13 cellular contexts compared by ENCODE assay signal in genomic region chr16:57786632-57787518, GRCh38. TPM values are rescaled to one million over a fixed set of nuclear protein-coding genes. Genes with fewer than 3 reads are reported as not detected.
DNase-seq lines count a peak whose midpoint lies in the region; ATAC-seq, FAIRE-seq and TF ChIP-seq lines count a peak whose summit lies in the region.
"Had no signal": no experiment of that assay in that cellular context is flagged by ENCODE, and none has a peak within 500 bp of the region (broad histone marks: within the 10 kb centered on the region; RNA-seq: fewer than 3 reads in every experiment).

No MANE protein-coding gene starts in this region.

- peak overlapping the region in 1 of 2 donors; percentile 52 for H3K27ac Mint-ChIP-seq in effector memory CD8-positive, alpha-beta T cell
- H3K27ac Mint-ChIP-seq: activated CD4-positive, alpha-beta T cell treated with anti-CD3 and anti-CD28 coated beads, Interleukin-2, amount 10 ng/mL, durations not matched to agents 7 days and 5 days; stimulated activated naive B cell treated with anti-CD40 and anti-IgM and Interleukin-4, amounts not matched to agents 10 μg/mL and 1 μg/mL and 100 μg/mL, for 72 hours; T-helper 1 cell treated with Interleukin-12 subunit alpha and Interleukin-12 subunit beta and Interleukin-4 antibody, amounts not matched to agents 30 μg/mL and 1 μg/mL, for 36 hours had no signal

- H2BK120ac ChIP-seq in neuronal stem cell (ENCODE audit: low read depth, low read length), result no peak overlapping the region

- intact Hi-C loops in heart left ventricle (cut with DNase I) (no loop called here), aorta (cut with DNase I) (no loop called here)

- no peak overlapping the region for H3K4me2 ChIP-seq in neuronal stem cell (ENCODE audit: insufficient read depth, low read length, poor library complexity, severe bottlenecking)

- H3K4me3 ChIP-seq in heart left ventricle, result no peak overlapping the region
- no peak overlapping the region for H3K4me3 ChIP-seq in neuronal stem cell (ENCODE audit: low read length in 2 of 2)
- H3K4me3 ChIP-seq in aorta (ENCODE audit: low read length in 2 of 2), result no peak overlapping the region
- H3K4me3 ChIP-seq in small intestine (ENCODE audit: low read depth in 1 of 2, low read length in 2 of 2), result no peak overlapping the region

- H2BK15ac ChIP-seq in neuronal stem cell (ENCODE audit: low read length), result peak overlapping the region; percentile 79

- 34 to 55% (median 48%) methylated on average over 20 to 26 of the region's 26 CpGs for WGBS in heart left ventricle, 4 donors
- WGBS in neuronal stem cell (ENCODE audit: extremely low coverage in 2 of 2, insufficient read length in 2 of 2, insufficient replicate concordance in 1 of 2), 2 donors, result no CpG with 5 or more reads among the region's 26 CpGs
- 75 to 79% methylated on average over 26 of the region's 26 CpGs for WGBS in aorta, 2 donors
- 70 to 74% (median 70%) methylated on average over 23 to 26 of the region's 26 CpGs for WGBS in small intestine, 3 donors

- no peak overlapping the region for H4K8ac ChIP-seq in neuronal stem cell (ENCODE audit: low read depth, low read length)

- no peak overlapping the region for H3K4ac ChIP-seq in neuronal stem cell (ENCODE audit: low read length)

- H3K4me1 Mint-ChIP-seq in effector memory CD8-positive, alpha-beta T cell (ENCODE audit: low read depth in 2 of 2), result no peaks in the 10 kb centered on the region
- H3K4me1 Mint-ChIP-seq: activated CD4-positive, alpha-beta T cell treated with anti-CD3 and anti-CD28 coated beads, Interleukin-2, amount 10 ng/mL, durations not matched to agents 7 days and 5 days had no signal

- no peak overlapping the region for H3K9ac ChIP-seq in neuronal stem cell (ENCODE audit: low read depth, low read length, poor library complexity)

- no peak overlapping the region for H4K91ac ChIP-seq in neuronal stem cell (ENCODE audit: low read depth, low read length, poor library complexity)

- no peak for TF ChIP-seq POLR2A in heart left ventricle (IDR thresholded peaks at IDR 0.05)

- peaks cover 1% of the 10 kb centered on the region for H3K79me1 ChIP-seq in neuronal stem cell (ENCODE audit: low read depth, low read length)

- H3K4me3 Mint-ChIP-seq in effector memory CD8-positive, alpha-beta T cell, result no peak overlapping the region
- H3K4me3 Mint-ChIP-seq: activated CD4-positive, alpha-beta T cell treated with anti-CD3 and anti-CD28 coated beads, Interleukin-2, amount 10 ng/mL, durations not matched to agents 7 days and 5 days; neural crest cell; stimulated activated naive B cell treated with anti-CD40 and anti-IgM and Interleukin-4, amounts not matched to agents 10 μg/mL and 1 μg/mL and 100 μg/mL, for 72 hours; T-helper 1 cell treated with Interleukin-12 subunit alpha and Interleukin-12 subunit beta and Interleukin-4 antibody, amounts not matched to agents 30 μg/mL and 1 μg/mL, for 36 hours had no signal

- no peak for TF ChIP-seq CTCF in heart left ventricle (IDR thresholded peaks at IDR 0.05)

- no peaks in the 10 kb centered on the region for H3K27me3 Mint-ChIP-seq in effector memory CD8-positive, alpha-beta T cell
- H3K27me3 Mint-ChIP-seq: activated CD4-positive, alpha-beta T cell treated with anti-CD3 and anti-CD28 coated beads, Interleukin-2, amount 10 ng/mL, durations not matched to agents 7 days and 5 days; stimulated activated naive B cell treated with anti-CD40 and anti-IgM and Interleukin-4, amounts not matched to agents 10 μg/mL and 1 μg/mL and 100 μg/mL, for 72 hours had no signal

- H2BK12ac ChIP-seq in neuronal stem cell (ENCODE audit: low read length), result no peak overlapping the region

- H3K36me3 Mint-ChIP-seq in effector memory CD8-positive, alpha-beta T cell (ENCODE audit: insufficient read depth), result no peaks in the 10 kb centered on the region
- H3K36me3 Mint-ChIP-seq: stimulated activated naive B cell treated with anti-CD40 and anti-IgM and Interleukin-4, amounts not matched to agents 10 μg/mL and 1 μg/mL and 100 μg/mL, for 72 hours had no signal

- DNase-seq in anterior cingulate cortex (lab: John Stamatoyannopoulos, UW) (peak in 32 of 58 donors; percentile 17 to 92 (median 51)), heart left ventricle (peak; percentile 77 to 95 (median 85)), neuronal stem cell (ENCODE audit: low spot score) (no peak), aorta (no peak), T-helper 9 cell (no peak), small intestine (no peak)
- no peak for DNase-seq in effector memory CD8-positive, alpha-beta T cell
- DNase-seq: activated CD4-positive, alpha-beta T cell treated with anti-CD3 and anti-CD28 coated beads, Interleukin-2, amount 10 ng/mL, durations not matched to agents 7 days and 5 days; stimulated activated naive B cell treated with anti-CD40 and anti-IgM and Interleukin-4, amounts not matched to agents 10 μg/mL and 1 μg/mL and 100 μg/mL, for 72 hours had no signal

- H3K4me1 ChIP-seq in heart left ventricle (peaks cover 6 to 55% (median 48%) of the 10 kb centered on the region in 12 donors), neuronal stem cell (ENCODE audit: control insufficient read depth in 2 of 2, insufficient read depth in 1 of 2, low read depth in 1 of 2, low read length in 2 of 2) (peaks cover 0 to 4% of the 10 kb centered on the region in 2 donors), aorta (ENCODE audit: control insufficient read depth in 1 of 2, insufficient read depth in 2 of 2, low read length in 2 of 2) (no peaks in the 10 kb centered on the region), small intestine (ENCODE audit: control insufficient read depth in 2 of 2, insufficient read depth in 1 of 2, low read depth in 1 of 2, low read length in 1 of 2) (no peaks in the 10 kb centered on the region)

- peak overlapping the region; percentile 67 for H2AK5ac ChIP-seq in neuronal stem cell (ENCODE audit: low read depth, low read length)

- FAIRE-seq in small intestine (lab: Jason Lieb, UNC), result no peak
- FAIRE-seq: bronchial epithelial cell had no signal

- ATAC-seq in heart left ventricle (peak; percentile 89 to 94 (median 92)), aorta (ENCODE audit: low FRiP score) (peak; percentile 60)
- ATAC-seq in effector memory CD8-positive, alpha-beta T cell (replicated peaks), result no peak
- ATAC-seq: stimulated activated naive B cell treated with anti-CD40 and anti-IgM and Interleukin-4, amounts not matched to agents 10 μg/mL and 1 μg/mL and 100 μg/mL, for 72 hours had no signal

- H3K23ac ChIP-seq in neuronal stem cell (ENCODE audit: low read depth, low read length, poor library complexity), result peak overlapping the region; percentile 90

- H3K9me3 ChIP-seq in heart left ventricle, result no peaks in the 10 kb centered on the region
- no peaks in the 10 kb centered on the region for H3K9me3 ChIP-seq in neuronal stem cell (replicated peaks in 1 of 2; ENCODE audit: control insufficient read depth in 2 of 2, insufficient read depth in 1 of 2, low read depth in 1 of 2, low read length in 2 of 2)
- H3K9me3 ChIP-seq in aorta (ENCODE audit: control insufficient read depth, low read length), result no peaks in the 10 kb centered on the region
- H3K9me3 ChIP-seq in small intestine (ENCODE audit: control insufficient read depth, low read depth), result no peaks in the 10 kb centered on the region

- peak overlapping the region; percentile 47 for H3K14ac ChIP-seq in neuronal stem cell (ENCODE audit: low read length)

- peak overlapping the region; percentile 44 for H3K18ac ChIP-seq in neuronal stem cell (ENCODE audit: low read length)

- H2AFZ ChIP-seq in neuronal stem cell (ENCODE audit: low read length), result no peak overlapping the region

- H3K27me3 ChIP-seq in heart left ventricle (no peaks in the 10 kb centered on the region), neuronal stem cell (ENCODE audit: control insufficient read depth in 3 of 3, insufficient read depth in 3 of 3, low read depth in 1 of 3, low read length in 3 of 3) (no peaks in the 10 kb centered on the region), aorta (ENCODE audit: control insufficient read depth in 1 of 2, insufficient read depth in 2 of 2, low read length in 1 of 2) (no peaks in the 10 kb centered on the region), small intestine (ENCODE audit: control insufficient read depth in 2 of 2, insufficient read depth in 2 of 2, low read length in 2 of 2) (no peaks in the 10 kb centered on the region)

- H3K36me3 ChIP-seq in heart left ventricle (peaks cover 0 to 70% (median 49%) of the 10 kb centered on the region in 9 donors), neuronal stem cell (replicated peaks in 1 of 2; ENCODE audit: control insufficient read depth in 2 of 2, insufficient read depth in 2 of 2, low read length in 2 of 2) (no peaks in the 10 kb centered on the region), aorta (ENCODE audit: control insufficient read depth in 1 of 2, insufficient read depth in 2 of 2, low read length in 1 of 2) (peaks cover 3 to 6% of the 10 kb centered on the region in 2 donors), small intestine (ENCODE audit: control insufficient read depth in 2 of 2, insufficient read depth in 2 of 2, low read length in 2 of 2) (peaks cover 0 to 6% of the 10 kb centered on the region in 2 donors)

- no peaks in the 10 kb centered on the region for H3K9me3 Mint-ChIP-seq in effector memory CD8-positive, alpha-beta T cell
- H3K9me3 Mint-ChIP-seq: activated CD4-positive, alpha-beta T cell treated with anti-CD3 and anti-CD28 coated beads, Interleukin-2, amount 10 ng/mL, durations not matched to agents 7 days and 5 days; neural crest cell; stimulated activated naive B cell treated with anti-CD40 and anti-IgM and Interleukin-4, amounts not matched to agents 10 μg/mL and 1 μg/mL and 100 μg/mL, for 72 hours; T-helper 1 cell treated with Interleukin-12 subunit alpha and Interleukin-12 subunit beta and Interleukin-4 antibody, amounts not matched to agents 30 μg/mL and 1 μg/mL, for 36 hours had no signal

- peak overlapping the region; percentile 72 for H2BK5ac ChIP-seq in neuronal stem cell (ENCODE audit: low read length)

- H3K27ac ChIP-seq in heart left ventricle (peak overlapping the region in 11 of 12 donors; percentile 48 to 87 (median 70)), neuronal stem cell (replicated peaks; ENCODE audit: low read length) (no peak overlapping the region), aorta (ENCODE audit: low read depth in 1 of 2, low read length in 2 of 2) (no peak overlapping the region), small intestine (ENCODE audit: low read depth in 1 of 2, low read length in 1 of 2) (no peak overlapping the region)
- H3K27ac ChIP-seq: epithelial cell of prostate had no signal

RNA-seq across cellular contexts. Expression of gene KIFC3, which starts 15.4 kb away (rescaled TPM):
- total RNA-seq in heart left ventricle (100 to 1,000 TPM in 1 of 9 donors, 10 to 100 TPM in 8; 46.1 to 105 (median 66.8) TPM), aorta (10 to 100 TPM; 69.7 to 80.1 TPM)
- polyA plus RNA-seq in heart left ventricle (10 to 100 TPM; 61.1 to 64.4 TPM), aorta (10 to 100 TPM; 27.4 to 61.1 TPM), small intestine (100 to 1,000 TPM in 2 of 3 donors, 10 to 100 TPM in 1; 12.8 to 237 (median 173) TPM)
- 1.3 TPM for polyA plus RNA-seq in neuronal stem cell (2013, experiment 1 of 2)
- polyA plus RNA-seq in neuronal stem cell (2013, experiment 2 of 2), result 1.1 TPM
- total RNA-seq: activated CD4-positive, alpha-beta T cell treated with anti-CD3 and anti-CD28 coated beads, Interleukin-2, amount 10 ng/mL, durations not matched to agents 7 days and 5 days had no signal

RNA-seq across cellular contexts. Expression of gene KATNB1, which starts 51.3 kb away (rescaled TPM):
- total RNA-seq in heart left ventricle (10 to 100 TPM; 10.6 to 20.5 (median 15.3) TPM), aorta (10 to 100 TPM in 1 of 2 donors, 1 to 10 TPM in 1; 9.9 to 16.2 TPM)
- polyA plus RNA-seq in heart left ventricle (10 to 100 TPM in 1 of 2 donors, 1 to 10 TPM in 1; 8.0 to 19.1 TPM), aorta (10 to 100 TPM in 1 of 2 donors, 1 to 10 TPM in 1; 7.0 to 15.7 TPM), small intestine (10 to 100 TPM in 1 of 3 donors, 1 to 10 TPM in 2; 9.6 to 19.3 (median 9.7) TPM)
- 31.8 TPM for polyA plus RNA-seq in neuronal stem cell (2013, experiment 1 of 2)
- polyA plus RNA-seq in neuronal stem cell (2013, experiment 2 of 2), result 30.8 TPM

Comparison
In these comparisons a context has a peak if more than half of its experiments do, and no peak if none do; other contexts are left out.
1. DNase-seq: peak in anterior cingulate cortex (32 of 58) and heart left ventricle (5 of 5); none in neuronal stem cell (single experiment), aorta (0 of 2), T-helper 9 cell (single experiment), effector memory CD8-positive, alpha-beta T cell (0 of 3) and small intestine (single experiment).
2. H3K27ac ChIP-seq: peak in heart left ventricle (11 of 12); none in neuronal stem cell (single experiment), aorta (0 of 2) and small intestine (0 of 2).